In the genomic region with DNA sequence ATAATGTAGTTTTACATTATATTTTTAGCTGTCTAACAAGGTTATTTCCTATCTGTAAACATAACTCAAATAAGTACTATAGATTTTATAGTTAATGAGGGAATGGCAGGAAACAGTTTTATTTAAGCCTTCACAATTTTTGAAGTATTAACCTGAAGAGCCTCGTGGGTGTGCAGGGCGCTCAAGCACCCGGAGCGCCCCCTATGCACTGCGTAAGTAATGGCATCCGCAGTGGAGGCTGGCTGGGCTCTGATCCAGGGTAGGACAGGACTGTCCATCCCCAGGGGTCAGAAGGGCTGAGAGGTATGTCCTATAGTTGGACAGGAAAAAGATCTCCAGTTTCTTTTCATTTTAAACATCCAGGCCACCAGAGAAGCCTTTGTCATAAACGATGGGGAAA, we compare ENCODE assay signal across 8 cellular contexts. TPM values are rescaled to one million over a fixed set of nuclear protein-coding genes. Genes with fewer than 3 reads are reported as not detected.
DNase-seq lines count a peak whose midpoint lies in the region; TF ChIP-seq lines count a peak whose summit lies in the region.

No MANE protein-coding gene starts in this region.

- no peak overlapping the region for H3K56ac ChIP-seq in mesendoderm (ENCODE audit: low read length)

- WGBS in mesendoderm (ENCODE audit: extremely low coverage, insufficient coverage, low lambda C conversion rate): no CpG with 5 or more reads among the region's 7 CpGs

- no peaks in the 10 kb centered on the region for H3K79me2 ChIP-seq in mesendoderm (ENCODE audit: control insufficient read depth, insufficient read depth, low read length)

- H4K8ac ChIP-seq in mesendoderm (ENCODE audit: low read depth, low read length): no peak overlapping the region

- peak; percentile 43 for DNase-seq in Daoy (ENCODE audit: low read depth)
- DNase-seq in HuH-7 (ENCODE audit: low spot score): peak; percentile 90
- no peak for DNase-seq in astrocyte of the spinal cord (ENCODE audit: low read depth, low spot score)
- DNase-seq in mesendoderm: peak; percentile 63
- DNase-seq in NCI-H187 (lab: John Stamatoyannopoulos, UW): no peak
- no peak for DNase-seq in activated gamma-delta T cell treated with Interleukin-2 at 50 U/mL for 16 hours
- no peak for DNase-seq in NCI-H510A (lab: John Stamatoyannopoulos, UW)
- DNase-seq in iPS-NIHi7 (ENCODE audit: extremely low spot score): no peak

- no peak overlapping the region for H3K9ac ChIP-seq in mesendoderm (ENCODE audit: low read length)

- H3K4me3 ChIP-seq in astrocyte of the spinal cord (ENCODE audit: low read depth, low read length): no peak overlapping the region
- H3K4me3 ChIP-seq in mesendoderm (ENCODE audit: low read length): no peak overlapping the region

- H2AK5ac ChIP-seq in mesendoderm (ENCODE audit: low read length): no peak overlapping the region

- in situ Hi-C loops in astrocyte of the spinal cord (cut with HindIII; ENCODE audit: low sequenced_read_pairs): no loop called here

- TF ChIP-seq CTCF in astrocyte of the spinal cord (IDR thresholded peaks at IDR 0.05; ENCODE audit: low read depth, low read length): peak; percentile 69

- H3K27me3 ChIP-seq in mesendoderm (ENCODE audit: insufficient read depth, low read length, poor library complexity): peaks cover 53% of the 10 kb centered on the region

- H3K4me1 ChIP-seq in mesendoderm (ENCODE audit: control insufficient read depth, low read depth, low read length): peaks cover 2% of the 10 kb centered on the region

- H3K23ac ChIP-seq in mesendoderm (ENCODE audit: low read length): no peak overlapping the region

- H3K27ac ChIP-seq in mesendoderm (ENCODE audit: low read depth, low read length): no peak overlapping the region

- H3K18ac ChIP-seq in mesendoderm (ENCODE audit: low read length): no peak overlapping the region

- no peak overlapping the region for H3K4me2 ChIP-seq in mesendoderm (ENCODE audit: low read length)

- no peak overlapping the region for H2BK15ac ChIP-seq in mesendoderm (replicated peaks; ENCODE audit: low read depth)

- H2BK5ac ChIP-seq in mesendoderm (ENCODE audit: low read length): no peak overlapping the region

- H2BK120ac ChIP-seq in mesendoderm (ENCODE audit: low read depth, low read length): no peak overlapping the region

- H3K4ac ChIP-seq in mesendoderm (ENCODE audit: low read depth, low read length): no peak overlapping the region

- no peak overlapping the region for H4K5ac ChIP-seq in mesendoderm (ENCODE audit: low read length)

- H3K36me3 ChIP-seq in mesendoderm (ENCODE audit: control insufficient read depth, insufficient read depth, low read length): no peaks in the 10 kb centered on the region

- no peaks in the 10 kb centered on the region for H3K79me1 ChIP-seq in mesendoderm (ENCODE audit: low read length)

RNA-seq across cellular contexts. Expression of a gene that starts 8.2 kb away (rescaled TPM):
- total RNA-seq in Daoy (2014; rRNA removed; shearing (Covaris generic)): 3.7 and 8.0 TPM in 2 replicates
- polyA plus RNA-seq in mesendoderm (2013, experiment 1 of 2): 1.2 TPM
- 1.3 TPM for polyA plus RNA-seq in mesendoderm (2013, experiment 2 of 2)

Comparison
In these comparisons a context has a peak if more than half of its experiments do, and no peak if none do; other contexts are left out.
1. DNase-seq: peak in Daoy (single experiment), HuH-7 (single experiment) and mesendoderm (single experiment); none in astrocyte of the spinal cord (single experiment), NCI-H187 (0 of 2), activated gamma-delta T cell treated with Interleukin-2 at 50 U/mL for 16 hours (single experiment), NCI-H510A (single experiment) and iPS-NIHi7 (single experiment).